In genomic region chr6:98808522-98809210, GRCh38 we compare ENCODE assay signal across 24 cellular contexts. TPM values are rescaled to one million over a fixed set of nuclear protein-coding genes. Genes with fewer than 3 reads are reported as not detected.
DNase-seq lines count a peak whose midpoint lies in the region; ATAC-seq, FAIRE-seq and TF ChIP-seq lines count a peak whose summit lies in the region.
"Had no signal": no experiment of that assay in that cellular context is flagged by ENCODE, and none has a peak within 500 bp of the region (broad histone marks: within the 10 kb centered on the region; RNA-seq: fewer than 3 reads in every experiment).

No MANE protein-coding gene starts in this region.

- intact Hi-C loops in pancreas (cut with DNase I): no loop called here

- ATAC-seq in SK-N-SH treated with all-trans-retinoic acid at 6 μM for 48 hours (peak; percentile 91), HG02678 (IDR thresholded peaks at IDR 0.05; ENCODE audit: unreplicated experiment) (no peak), pancreas (no peak), GM19035 (IDR thresholded peaks at IDR 0.05; ENCODE audit: unreplicated experiment) (no peak)
- ATAC-seq: GM12878, GM23338, HepG2 had no signal

- no peak for FAIRE-seq in pancreas (lab: Jason Lieb, UNC)
- FAIRE-seq: GM12878, GM19239, HepG2 had no signal

- H3K4me3 ChIP-seq in pancreas: no peak overlapping the region
- H3K4me3 ChIP-seq: GM12878, GM23338, SJCRH30 had no signal

- TF ChIP-seq CTCF in pancreas (IDR thresholded peaks at IDR 0.05): no peak

- no peaks in the 10 kb centered on the region for H3K9me3 ChIP-seq in pancreas
- H3K9me3 ChIP-seq: Caco-2, SJCRH30 had no signal

- H3K27ac ChIP-seq in pancreas: no peak overlapping the region
- H3K27ac ChIP-seq: 22Rv1, KMS-11, SJCRH30 had no signal

- DNase-seq in A172 (ENCODE audit: low spot score): peak; percentile 47
- peak; percentile 39 for DNase-seq in HS-5 (ENCODE audit: low read depth)
- DNase-seq in dermis blood vessel endothelial cell: peak; percentile 28
- DNase-seq in SHP77 treated with DMSO at 0.1 percent for 48 hours (lab: John Stamatoyannopoulos, UW): no peak
- DNase-seq in pancreas: no peak
- DNase-seq: Caco-2, MM.1S, NCI-H1105 treated with DMSO at 0.1 percent for 48 hours, NCI-H187 treated with DMSO at 0.1 percent for 48 hours, NCI-H2171, NCI-H510A treated with DMSO at 0.1 percent for 48 hours, RPMI8226, SJCRH30 had no signal

- WGBS in pancreas, 2 donors: 62 to 74% methylated on average over 5 of the region's 5 CpGs

- H3K4me1 ChIP-seq in pancreas: no peaks in the 10 kb centered on the region
- H3K4me1 ChIP-seq: Caco-2, SJCRH30 had no signal

- H3K36me3 ChIP-seq in pancreas: no peaks in the 10 kb centered on the region
- H3K36me3 ChIP-seq: SJCRH30 had no signal

- H3K27me3 ChIP-seq in pancreas: peaks cover 0 to 6% (median 0%) of the 10 kb centered on the region in 4 donors
- H3K27me3 ChIP-seq: SJCRH30 had no signal

TF ChIP-seq in SK-N-SH treated with all-trans-retinoic acid at 6 μM for 48 hours, 23 proteins besides CTCF, POLR2A, EP300 and RAD21:
- TF ChIP-seq RARB (CRISPR knock-in tag; IDR thresholded peaks at IDR 0.05): no peak
- TF ChIP-seq CSDC2 (CRISPR knock-in tag; IDR thresholded peaks at IDR 0.05): no peak
- no peak for TF ChIP-seq SNAI2 (CRISPR knock-in tag; IDR thresholded peaks at IDR 0.05)
- no peak for TF ChIP-seq ZNF8 (CRISPR knock-in tag; IDR thresholded peaks at IDR 0.05)
- TF ChIP-seq, protein P1, sequence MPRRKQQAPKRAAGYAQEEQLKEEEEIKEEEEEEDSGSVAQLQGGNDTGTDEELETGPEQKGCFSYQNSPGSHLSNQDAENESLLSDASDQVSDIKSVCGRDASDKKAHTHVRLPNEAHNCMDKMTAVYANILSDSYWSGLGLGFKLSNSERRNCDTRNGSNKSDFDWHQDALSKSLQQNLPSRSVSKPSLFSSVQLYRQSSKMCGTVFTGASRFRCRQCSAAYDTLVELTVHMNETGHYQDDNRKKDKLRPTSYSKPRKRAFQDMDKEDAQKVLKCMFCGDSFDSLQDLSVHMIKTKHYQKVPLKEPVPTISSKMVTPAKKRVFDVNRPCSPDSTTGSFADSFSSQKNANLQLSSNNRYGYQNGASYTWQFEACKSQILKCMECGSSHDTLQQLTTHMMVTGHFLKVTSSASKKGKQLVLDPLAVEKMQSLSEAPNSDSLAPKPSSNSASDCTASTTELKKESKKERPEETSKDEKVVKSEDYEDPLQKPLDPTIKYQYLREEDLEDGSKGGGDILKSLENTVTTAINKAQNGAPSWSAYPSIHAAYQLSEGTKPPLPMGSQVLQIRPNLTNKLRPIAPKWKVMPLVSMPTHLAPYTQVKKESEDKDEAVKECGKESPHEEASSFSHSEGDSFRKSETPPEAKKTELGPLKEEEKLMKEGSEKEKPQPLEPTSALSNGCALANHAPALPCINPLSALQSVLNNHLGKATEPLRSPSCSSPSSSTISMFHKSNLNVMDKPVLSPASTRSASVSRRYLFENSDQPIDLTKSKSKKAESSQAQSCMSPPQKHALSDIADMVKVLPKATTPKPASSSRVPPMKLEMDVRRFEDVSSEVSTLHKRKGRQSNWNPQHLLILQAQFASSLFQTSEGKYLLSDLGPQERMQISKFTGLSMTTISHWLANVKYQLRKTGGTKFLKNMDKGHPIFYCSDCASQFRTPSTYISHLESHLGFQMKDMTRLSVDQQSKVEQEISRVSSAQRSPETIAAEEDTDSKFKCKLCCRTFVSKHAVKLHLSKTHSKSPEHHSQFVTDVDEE (CRISPR knock-in tag; IDR thresholded peaks at IDR 0.05): no peak
- TF ChIP-seq OSR1 (CRISPR knock-in tag; IDR thresholded peaks at IDR 0.05): no peak
- TF ChIP-seq, protein P2, sequence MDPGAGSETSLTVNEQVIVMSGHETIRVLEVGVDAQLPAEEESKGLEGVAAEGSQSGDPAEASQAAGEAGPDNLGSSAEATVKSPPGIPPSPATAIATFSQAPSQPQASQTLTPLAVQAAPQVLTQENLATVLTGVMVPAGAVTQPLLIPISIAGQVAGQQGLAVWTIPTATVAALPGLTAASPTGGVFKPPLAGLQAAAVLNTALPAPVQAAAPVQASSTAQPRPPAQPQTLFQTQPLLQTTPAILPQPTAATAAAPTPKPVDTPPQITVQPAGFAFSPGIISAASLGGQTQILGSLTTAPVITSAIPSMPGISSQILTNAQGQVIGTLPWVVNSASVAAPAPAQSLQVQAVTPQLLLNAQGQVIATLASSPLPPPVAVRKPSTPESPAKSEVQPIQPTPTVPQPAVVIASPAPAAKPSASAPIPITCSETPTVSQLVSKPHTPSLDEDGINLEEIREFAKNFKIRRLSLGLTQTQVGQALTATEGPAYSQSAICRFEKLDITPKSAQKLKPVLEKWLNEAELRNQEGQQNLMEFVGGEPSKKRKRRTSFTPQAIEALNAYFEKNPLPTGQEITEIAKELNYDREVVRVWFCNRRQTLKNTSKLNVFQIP (CRISPR knock-in tag; IDR thresholded peaks at IDR 0.05; ENCODE audit: borderline replicate concordance, low read depth): no peak
- no peak for TF ChIP-seq PPARA (CRISPR knock-in tag; IDR thresholded peaks at IDR 0.05; ENCODE audit: borderline replicate concordance)
- TF ChIP-seq ZNF70 (CRISPR knock-in tag; IDR thresholded peaks at IDR 0.05): no peak
- no peak for TF ChIP-seq ZC3H10 (CRISPR knock-in tag; IDR thresholded peaks at IDR 0.05)
- TF ChIP-seq BACH2 (CRISPR knock-in tag; IDR thresholded peaks at IDR 0.05; ENCODE audit: borderline replicate concordance): no peak
- no peak for TF ChIP-seq ZNF565 (CRISPR knock-in tag; conservative IDR thresholded peaks at IDR 0.05; ENCODE audit: low read depth)
- no peak for TF ChIP-seq ZFP30 (CRISPR knock-in tag; IDR thresholded peaks at IDR 0.05)
- no peak for TF ChIP-seq GLIS3 (CRISPR knock-in tag; IDR thresholded peaks at IDR 0.05)
- no peak for TF ChIP-seq TOX (CRISPR knock-in tag; IDR thresholded peaks at IDR 0.05; ENCODE audit: borderline replicate concordance)

RNA-seq across cellular contexts. Expression of gene POU3F2, which starts 25.7 kb away (rescaled TPM):
- 0.91 and 0.93 TPM in 2 replicates for total RNA-seq in A172 (2014; rRNA removed; shearing (Covaris generic))
- total RNA-seq in dermis blood vessel endothelial cell (not detected in 2 replicates), pancreas (not detected)
- not detected for polyA plus RNA-seq in pancreas
- total RNA-seq: Caco-2, G401, GM12878, HepG2 had no signal
- polyA plus RNA-seq: CD14-positive monocyte, GM12878, HepG2 had no signal

Comparison
In these comparisons a context has a peak if more than half of its experiments do, and no peak if none do; other contexts are left out.
1. DNase-seq: peak in A172 (single experiment), HS-5 (single experiment) and dermis blood vessel endothelial cell (single experiment); none in SHP77 treated with DMSO at 0.1 percent for 48 hours (single experiment) and pancreas (0 of 6).